ENCODE assay signal across 10 cellular contexts in the genomic region with DNA sequence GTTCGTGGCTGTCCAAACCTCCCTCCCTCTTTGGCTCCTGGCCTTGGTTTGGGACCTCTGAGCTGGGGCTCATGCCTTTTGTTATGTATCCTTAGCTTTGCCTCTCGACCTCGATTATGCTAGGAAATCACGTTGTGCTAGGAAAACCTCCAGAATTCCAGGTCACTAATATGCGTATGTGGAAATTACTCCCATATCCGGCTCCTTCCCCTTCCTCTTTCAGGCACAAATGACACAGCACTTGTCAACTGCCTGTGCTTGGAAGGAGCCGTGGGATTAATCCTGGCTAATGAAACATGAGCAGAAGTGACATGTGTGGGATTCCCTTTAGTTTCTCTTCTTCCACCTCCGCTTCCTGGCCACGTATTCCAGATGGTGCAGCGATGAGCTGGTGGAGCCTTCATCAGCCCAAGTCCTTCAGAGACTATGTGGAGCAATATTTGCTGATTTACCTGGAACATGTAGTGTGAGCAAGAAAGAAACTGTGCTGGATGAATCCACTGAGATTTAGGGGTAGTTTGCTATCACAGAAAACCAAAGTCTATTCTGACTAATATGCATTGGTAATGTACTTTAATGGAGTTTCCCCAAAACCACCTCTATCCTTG.
DNase-seq lines count a peak whose midpoint lies in the region; ATAC-seq and TF ChIP-seq lines count a peak whose summit lies in the region.
"Had no signal": no experiment of that assay in that cellular context is flagged by ENCODE, and none has a peak within 500 bp of the region (broad histone marks: within the 10 kb centered on the region; RNA-seq: fewer than 3 reads in every experiment).

No MANE protein-coding gene starts in this region.

- no peaks in the 10 kb centered on the region for H3K9me3 ChIP-seq in WERI-Rb-1 (ENCODE audit: severe bottlenecking)
- H3K9me3 ChIP-seq in upper lobe of right lung, result no peaks in the 10 kb centered on the region

- no peak overlapping the region for H3K4me3 ChIP-seq in WERI-Rb-1 (ENCODE audit: low read depth, low read length)
- H3K4me3 ChIP-seq in upper lobe of right lung, result no peak overlapping the region
- H3K4me3 ChIP-seq: smooth muscle cell had no signal

- intact Hi-C loops in upper lobe of right lung (cut with DNase I), result no loop called here
- intact Hi-C loops in activated T-helper 1 cell treated with anti-CD3 and anti-CD28 coated beads, Interleukin-12 subunit alpha, Interleukin-12 subunit beta, Interleukin-2, Interleukin-4 antibody, amounts not matched to agents 30 ng/mL and 10 ng/mL and 1 ng/mL, durations not matched to agents 14 hours and 24 hours and 36 hours (cut with micrococcal nuclease), result no loop called here

- peak; percentile 47 to 85 for ATAC-seq in activated T-cell treated with anti-CD3 and anti-CD28 coated beads, Interleukin-2, amount 50 U/mL, for 72 hours (replicated peaks in 1 of 2)
- peak; percentile 48 for ATAC-seq in upper lobe of right lung
- ATAC-seq: activated CD8-positive, alpha-beta T cell treated with anti-CD3 and anti-CD28 coated beads, Interleukin-2, amount 10 ng/mL, durations not matched to agents 7 days and 5 days had no signal

- H3K4me1 Mint-ChIP-seq in activated T-cell treated with anti-CD3 and anti-CD28 coated beads, Interleukin-2, amount 50 U/mL, for 72 hours (ENCODE audit: low read depth), result peaks cover 18% of the 10 kb centered on the region
- no peaks in the 10 kb centered on the region for H3K4me1 Mint-ChIP-seq in activated T-helper 1 cell treated with anti-CD3 and anti-CD28 coated beads, Interleukin-12 subunit alpha, Interleukin-12 subunit beta, Interleukin-2, Interleukin-4 antibody, amounts not matched to agents 30 ng/mL and 10 ng/mL and 1 ng/mL, durations not matched to agents 14 hours and 24 hours and 36 hours (ENCODE audit: low read depth)

- peaks cover 41% of the 10 kb centered on the region for H3K27me3 Mint-ChIP-seq in activated T-cell treated with anti-CD3 and anti-CD28 coated beads, Interleukin-2, amount 50 U/mL, for 72 hours (ENCODE audit: low read depth)
- H3K27me3 Mint-ChIP-seq in activated T-helper 1 cell treated with anti-CD3 and anti-CD28 coated beads, Interleukin-12 subunit alpha, Interleukin-12 subunit beta, Interleukin-2, Interleukin-4 antibody, amounts not matched to agents 30 ng/mL and 10 ng/mL and 1 ng/mL, durations not matched to agents 14 hours and 24 hours and 36 hours (ENCODE audit: insufficient read depth), result peaks cover 8% of the 10 kb centered on the region

- peak in 1 of 2 donors; percentile 5 for DNase-seq in activated T-cell treated with anti-CD3 and anti-CD28 coated beads, Interleukin-2, amount 50 U/mL, for 72 hours
- DNase-seq in activated T-cell treated with anti-CD3 and anti-CD28 coated beads for 4 hours (no peak), WERI-Rb-1 (peak; percentile 66), iPS-NIHi11 (ENCODE audit: low spot score) (peak; percentile 26), upper lobe of right lung (no peak), GF-D8 (lab: John Stamatoyannopoulos, UW) (no peak), SHP77 (lab: John Stamatoyannopoulos, UW) (no peak)
- no peak for DNase-seq in activated T-helper 1 cell treated with anti-CD3 and anti-CD28 coated beads, Interleukin-12 subunit alpha, Interleukin-12 subunit beta, Interleukin-2, Interleukin-4 antibody, amounts not matched to agents 30 ng/mL and 10 ng/mL and 1 ng/mL, durations not matched to agents 14 hours and 24 hours and 36 hours (ENCODE audit: low spot score)
- DNase-seq: activated CD8-positive, alpha-beta T cell treated with anti-CD3 and anti-CD28 coated beads, Interleukin-2, amount 10 ng/mL, durations not matched to agents 7 days and 5 days had no signal

- H3K27me3 ChIP-seq in WERI-Rb-1 (ENCODE audit: insufficient read depth, low read depth, severe bottlenecking), result no peaks in the 10 kb centered on the region
- no peaks in the 10 kb centered on the region for H3K27me3 ChIP-seq in upper lobe of right lung

- H3K36me3 Mint-ChIP-seq in activated T-cell treated with anti-CD3 and anti-CD28 coated beads, Interleukin-2, amount 50 U/mL, for 72 hours (ENCODE audit: insufficient read depth in 2 of 2), result no peaks in the 10 kb centered on the region
- H3K36me3 Mint-ChIP-seq in activated T-helper 1 cell treated with anti-CD3 and anti-CD28 coated beads, Interleukin-12 subunit alpha, Interleukin-12 subunit beta, Interleukin-2, Interleukin-4 antibody, amounts not matched to agents 30 ng/mL and 10 ng/mL and 1 ng/mL, durations not matched to agents 14 hours and 24 hours and 36 hours (ENCODE audit: low read depth), result no peaks in the 10 kb centered on the region

- H3K27ac ChIP-seq in WERI-Rb-1 (peak overlapping the region; percentile 16; the same call in 1 of the 2 replicates), upper lobe of right lung (peak overlapping the region; percentile 56)

- H3K4me3 Mint-ChIP-seq in activated T-cell treated with anti-CD3 and anti-CD28 coated beads, Interleukin-2, amount 50 U/mL, for 72 hours, result no peak overlapping the region
- H3K4me3 Mint-ChIP-seq in activated T-helper 1 cell treated with anti-CD3 and anti-CD28 coated beads, Interleukin-12 subunit alpha, Interleukin-12 subunit beta, Interleukin-2, Interleukin-4 antibody, amounts not matched to agents 30 ng/mL and 10 ng/mL and 1 ng/mL, durations not matched to agents 14 hours and 24 hours and 36 hours, result no peak overlapping the region
- H3K4me3 Mint-ChIP-seq: activated CD8-positive, alpha-beta T cell treated with anti-CD3 and anti-CD28 coated beads, Interleukin-2, amount 10 ng/mL, durations not matched to agents 7 days and 5 days had no signal

- H3K4me1 ChIP-seq in upper lobe of right lung, result peaks cover 20% of the 10 kb centered on the region

- no peaks in the 10 kb centered on the region for H3K9me3 Mint-ChIP-seq in activated T-cell treated with anti-CD3 and anti-CD28 coated beads, Interleukin-2, amount 50 U/mL, for 72 hours
- no peaks in the 10 kb centered on the region for H3K9me3 Mint-ChIP-seq in activated T-helper 1 cell treated with anti-CD3 and anti-CD28 coated beads, Interleukin-12 subunit alpha, Interleukin-12 subunit beta, Interleukin-2, Interleukin-4 antibody, amounts not matched to agents 30 ng/mL and 10 ng/mL and 1 ng/mL, durations not matched to agents 14 hours and 24 hours and 36 hours

- TF ChIP-seq CTCF in WERI-Rb-1 (IDR thresholded peaks at IDR 0.05; ENCODE audit: low read depth, low read length), result no peak
- TF ChIP-seq CTCF in upper lobe of right lung (IDR thresholded peaks at IDR 0.05), result no peak

- H3K27ac Mint-ChIP-seq in activated T-cell treated with anti-CD3 and anti-CD28 coated beads, Interleukin-2, amount 50 U/mL, for 72 hours, result no peak overlapping the region
- no peak overlapping the region for H3K27ac Mint-ChIP-seq in activated T-helper 1 cell treated with anti-CD3 and anti-CD28 coated beads, Interleukin-12 subunit alpha, Interleukin-12 subunit beta, Interleukin-2, Interleukin-4 antibody, amounts not matched to agents 30 ng/mL and 10 ng/mL and 1 ng/mL, durations not matched to agents 14 hours and 24 hours and 36 hours
- H3K27ac Mint-ChIP-seq: activated CD8-positive, alpha-beta T cell treated with anti-CD3 and anti-CD28 coated beads, Interleukin-2, amount 10 ng/mL, durations not matched to agents 7 days and 5 days had no signal

- H3K36me3 ChIP-seq in WERI-Rb-1 (no peaks in the 10 kb centered on the region), upper lobe of right lung (no peaks in the 10 kb centered on the region)

Comparison
In these comparisons a context has a peak if more than half of its experiments do, and no peak if none do; other contexts are left out.
1. DNase-seq: peak in WERI-Rb-1 (single experiment) and iPS-NIHi11 (single experiment); none in activated T-cell treated with anti-CD3 and anti-CD28 coated beads for 4 hours (single experiment), upper lobe of right lung (single experiment), GF-D8 (single experiment), SHP77 (0 of 2) and activated T-helper 1 cell treated with anti-CD3 and anti-CD28 coated beads, Interleukin-12 subunit alpha, Interleukin-12 subunit beta, Interleukin-2, Interleukin-4 antibody, amounts not matched to agents 30 ng/mL and 10 ng/mL and 1 ng/mL, durations not matched to agents 14 hours and 24 hours and 36 hours (single experiment).